24 cellular contexts compared by ENCODE assay signal in the genomic region with DNA sequence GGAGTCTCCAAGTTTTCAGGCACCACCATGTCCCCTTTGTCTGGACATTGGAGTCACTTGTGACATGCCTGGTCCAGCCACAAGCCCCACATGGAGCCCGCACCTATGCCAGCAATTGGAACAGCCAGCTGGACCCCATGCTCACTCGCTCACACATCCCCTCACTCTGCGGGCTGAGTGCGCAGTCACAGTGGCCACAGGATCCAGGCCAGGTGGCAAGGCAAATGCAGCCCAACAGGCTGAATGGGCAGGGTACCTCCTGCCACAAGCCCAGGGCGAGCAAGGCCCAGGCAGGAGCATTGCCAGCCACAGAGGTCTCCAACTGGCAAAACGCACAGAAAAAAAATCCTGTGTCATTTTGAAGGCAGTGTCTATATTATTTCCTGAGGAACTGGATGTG.
"Had no signal": no experiment of that assay in that cellular context is flagged by ENCODE, and none has a peak within 500 bp of the region (broad histone marks: within the 10 kb centered on the region; RNA-seq: fewer than 3 reads in every experiment).

No MANE protein-coding gene starts in this region.

- H3K27ac Mint-ChIP-seq: immature natural killer cell, mesothelial cell of epicardium had no signal

- H3K36me3 Mint-ChIP-seq: mesothelial cell of epicardium, naive B cell had no signal

- H3K4me1 ChIP-seq: esophagus muscularis mucosa, foreskin keratinocyte, gastroesophageal sphincter, heart left ventricle, left lung, lower lobe of right lung had no signal

- H3K27me3 ChIP-seq: esophagus muscularis mucosa, foreskin keratinocyte, gastroesophageal sphincter, heart left ventricle, hepatocyte, left lung had no signal

- H3K79me2 ChIP-seq: hepatocyte had no signal

- H3K4me2 ChIP-seq: hepatocyte had no signal

- H3K4me3 Mint-ChIP-seq: immature natural killer cell, mesothelial cell of epicardium, naive B cell had no signal

- H3K4me3 ChIP-seq: coronary artery, dorsolateral prefrontal cortex, esophagus muscularis mucosa, gastroesophageal sphincter, heart left ventricle, hepatocyte, left lung, lower lobe of right lung, mucosa of descending colon had no signal

- ATAC-seq: foreskin keratinocyte, gastroesophageal sphincter, left lung, left ventricle myocardium superior, lower lobe of right lung, mucosa of descending colon had no signal

- H2AFZ ChIP-seq: hepatocyte had no signal

- H3K36me3 ChIP-seq: esophagus muscularis mucosa, gastroesophageal sphincter, heart left ventricle, left lung, lower lobe of right lung had no signal

- FAIRE-seq: endothelial cell of umbilical vein, frontal cortex, kidney had no signal

- H3K9me3 ChIP-seq: esophagus muscularis mucosa, gastroesophageal sphincter, heart left ventricle, left lung, lower lobe of right lung, mucosa of descending colon had no signal

- DNase-seq: dermis blood vessel endothelial cell; dorsolateral prefrontal cortex; effector CD4-positive, alpha-beta T cell; effector memory CD4-positive, alpha-beta T cell; foreskin keratinocyte; heart left ventricle; hypothalamus; immature natural killer cell; islet precursor cell; kidney; kidney glomerular epithelial cell; left lung; left ventricle myocardium superior; lower lobe of right lung; mesenchymal stem cell; mucosa of descending colon; naive B cell had no signal

- H3K27ac ChIP-seq: coronary artery, dorsolateral prefrontal cortex, esophagus muscularis mucosa, foreskin keratinocyte, gastroesophageal sphincter, heart left ventricle, hepatocyte, left lung, lower lobe of right lung had no signal

- H3K9me3 Mint-ChIP-seq: immature natural killer cell, mesothelial cell of epicardium, naive B cell had no signal

- H3K4me1 Mint-ChIP-seq: immature natural killer cell, mesothelial cell of epicardium, naive B cell had no signal

- H3K27me3 Mint-ChIP-seq: naive B cell had no signal
